In the genomic region with DNA sequence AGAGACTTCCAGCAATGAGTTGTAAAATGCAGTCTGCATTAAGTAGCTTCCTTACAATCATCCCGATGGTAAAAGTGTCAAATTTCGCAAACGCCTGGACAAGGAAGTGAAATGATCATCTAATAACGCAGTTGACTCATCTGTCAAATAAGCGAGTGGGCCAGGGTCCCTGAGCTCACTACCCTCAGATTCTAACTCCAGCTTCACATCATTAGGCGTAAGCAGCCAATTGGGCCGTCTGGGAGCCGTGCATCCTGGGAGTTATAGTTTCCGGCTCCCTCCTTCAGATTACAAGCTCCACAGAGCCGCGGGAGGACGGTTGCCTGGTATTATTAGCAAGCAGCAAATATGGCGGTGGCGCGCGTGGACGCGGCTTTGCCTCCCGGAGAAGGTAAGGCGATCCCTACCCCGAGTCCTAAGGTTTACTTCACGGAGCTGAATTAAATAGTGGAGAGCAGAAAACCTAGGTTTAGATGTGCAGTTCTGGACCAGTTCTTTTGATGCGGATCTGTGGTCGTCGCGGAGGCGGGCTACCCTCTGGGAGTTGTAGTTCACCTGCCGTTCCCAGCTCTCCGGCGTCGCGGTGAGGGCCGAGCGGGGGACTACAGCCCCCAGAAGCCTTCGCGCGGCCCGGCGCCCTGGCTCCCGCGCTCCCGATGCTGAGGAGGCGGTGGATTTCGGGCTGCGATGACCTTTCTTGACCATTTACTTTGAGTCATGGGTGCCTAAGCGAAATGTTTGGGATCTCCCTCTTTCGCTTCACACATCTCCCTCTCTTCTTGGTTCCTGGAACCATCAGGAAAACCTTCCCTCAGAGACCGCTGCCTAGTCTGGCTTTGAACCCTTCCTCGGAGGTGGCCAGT, we compare ENCODE assay signal across 8 cellular contexts. TPM values are rescaled to one million over a fixed set of nuclear protein-coding genes. Genes with fewer than 3 reads are reported as not detected.
A peak's percentile ranks its signal among the peaks of the same experiment; 100 is the strongest.
DNase-seq lines count a peak whose midpoint lies in the region; ATAC-seq, FAIRE-seq and TF ChIP-seq lines count a peak whose summit lies in the region.

A gene with protein sequence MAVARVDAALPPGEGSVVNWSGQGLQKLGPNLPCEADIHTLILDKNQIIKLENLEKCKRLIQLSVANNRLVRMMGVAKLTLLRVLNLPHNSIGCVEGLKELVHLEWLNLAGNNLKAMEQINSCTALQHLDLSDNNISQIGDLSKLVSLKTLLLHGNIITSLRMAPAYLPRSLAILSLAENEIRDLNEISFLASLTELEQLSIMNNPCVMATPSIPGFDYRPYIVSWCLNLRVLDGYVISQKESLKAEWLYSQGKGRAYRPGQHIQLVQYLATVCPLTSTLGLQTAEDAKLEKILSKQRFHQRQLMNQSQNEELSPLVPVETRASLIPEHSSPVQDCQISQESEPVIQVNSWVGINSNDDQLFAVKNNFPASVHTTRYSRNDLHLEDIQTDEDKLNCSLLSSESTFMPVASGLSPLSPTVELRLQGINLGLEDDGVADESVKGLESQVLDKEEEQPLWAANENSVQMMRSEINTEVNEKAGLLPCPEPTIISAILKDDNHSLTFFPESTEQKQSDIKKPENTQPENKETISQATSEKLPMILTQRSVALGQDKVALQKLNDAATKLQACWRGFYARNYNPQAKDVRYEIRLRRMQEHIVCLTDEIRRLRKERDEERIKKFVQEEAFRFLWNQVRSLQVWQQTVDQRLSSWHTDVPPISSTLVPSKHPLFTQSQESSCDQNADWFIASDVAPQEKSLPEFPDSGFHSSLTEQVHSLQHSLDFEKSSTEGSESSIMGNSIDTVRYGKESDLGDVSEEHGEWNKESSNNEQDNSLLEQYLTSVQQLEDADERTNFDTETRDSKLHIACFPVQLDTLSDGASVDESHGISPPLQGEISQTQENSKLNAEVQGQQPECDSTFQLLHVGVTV (plus strand): TSS at position 286 of the 863 bp plus-strand sequence. CDS start 63 bp downstream, at position 349.

- in situ Hi-C loops in HepG2 (cut with HindIII; ENCODE audit: extremely low pct_ligation_motif_present, low pct_unique_long_range_greater_than_20kb) = no loop called here

- no peak for TF ChIP-seq CTCF in HepG2 (CRISPR knock-in tag; IDR thresholded peaks at IDR 0.05)

- TF ChIP-seq EP300 in HepG2 (IDR thresholded peaks at IDR 0.05; ENCODE audit: low read depth in 2 of 2, low read length in 2 of 2) (no peak), HepG2 (CRISPR knock-in tag; IDR thresholded peaks at IDR 0.05; ENCODE audit: borderline replicate concordance) (no peak)

- ATAC-seq in GM19351 (IDR thresholded peaks at IDR 0.05; ENCODE audit: unreplicated experiment) = peak; percentile 83
- ATAC-seq in HG03521 (IDR thresholded peaks at IDR 0.05; ENCODE audit: unreplicated experiment) = peak; percentile 89
- ATAC-seq in HepG2 = peak; percentile 99

- no peak for TF ChIP-seq RAD21 in HepG2 (CRISPR knock-in tag; IDR thresholded peaks at IDR 0.05)

- H3K27ac ChIP-seq in BLaER1 = peak within 1 kb of the TSS; percentile 78
- peak within 1 kb of the TSS; percentile 18 for H3K27ac ChIP-seq in HepG2 (ENCODE audit: extremely low read length, insufficient read depth, low read length)

- intact Hi-C loops in HepG2 (cut with micrococcal nuclease; ENCODE audit: unreplicated experiment) = loop anchor here (2.0 to 5.0 kb wide), 2 partner anchors 38 to 53 kb away; a partner anchor contains a TSS

- no TSS peak for BruUV-seq in HepG2 (replicated peaks; lab: Mats Ljungman, UMichigan)

- H3K4me2 ChIP-seq in BLaER1 (peak within 1 kb of the TSS; percentile 74), HepG2 (ENCODE audit: low read depth, low read length) (peak within 1 kb of the TSS; percentile 78)

- no peaks in the 10 kb centered on the region for H3K27me3 ChIP-seq in BLaER1
- no peaks in the 10 kb centered on the region; a peak in 1 of 5 replicates for H3K27me3 ChIP-seq in HepG2 (ENCODE audit: control insufficient read depth in 1 of 2, insufficient read depth in 2 of 2, low read length in 2 of 2)

- POLR2A ChIA-PET in HepG2 (lab: Yijun Ruan, JAX) = interaction anchor here (0.9 to 1.8 kb wide), 7 partner anchors 9 to 151 kb away, joined by 3 to 15 read pairs (median 6); a partner anchor contains a TSS

- H4K20me1 ChIP-seq in BLaER1 (no peaks in the 10 kb centered on the region), HepG2 (ENCODE audit: insufficient read depth, low read length) (no peaks in the 10 kb centered on the region)

- peak; percentile 63 for FAIRE-seq in HepG2 (lab: Jason Lieb, UNC)

- CTCF ChIA-PET in HepG2 (lab: Yijun Ruan, JAX; ENCODE audit: low intra/inter-chr PET ratio, low total read pairs) = no interaction called here

- no peaks in the 10 kb centered on the region for H3K79me2 ChIP-seq in HepG2 (ENCODE audit: insufficient read depth, low read length)

- H3K9ac ChIP-seq in BLaER1 = peak within 1 kb of the TSS; percentile 83
- peak within 1 kb of the TSS; percentile 65 for H3K9ac ChIP-seq in HepG2 (ENCODE audit: insufficient read depth, low read depth, low read length)

- H3K4me1 ChIP-seq in BLaER1 (peaks cover 40% of the 10 kb centered on the region), HepG2 (ENCODE audit: insufficient read depth, low read length) (peaks cover 36% of the 10 kb centered on the region)

- DNase-seq in NCI-H748 (lab: John Stamatoyannopoulos, UW; ENCODE audit: unreplicated experiment) (peak; percentile 96), dermis blood vessel endothelial cell (peak; percentile 94), HepG2 (ENCODE audit: low spot score) (peak; percentile 87)
- peak; percentile 82 for DNase-seq in activated CD4-positive, alpha-beta T cell treated with anti-CD3 and anti-CD28 coated beads, Interleukin-2, amount 50 U/mL, for 1 hour
- DNase-seq in stimulated activated CD4-positive, alpha-beta T cell treated with anti-CD3 and anti-CD28 coated beads, Interleukin-4, amount 100 ng/mL, for 1 hour = peak; percentile 87

- peaks cover 27% of the 10 kb centered on the region for H3K36me3 ChIP-seq in BLaER1
- H3K36me3 ChIP-seq in HepG2 (replicated peaks in 1 of 2; ENCODE audit: control insufficient read depth in 1 of 2, insufficient read depth in 2 of 2, low read length in 2 of 2) = 0 out of 5 replicates have a peak, but pooled peaks cover 0 to 6% of the 10 kb centered on the region in 2 experiments

- H3K4me3 ChIP-seq in BLaER1 (peak within 1 kb of the TSS; percentile 80), HepG2 (replicated peaks in 1 of 3; ENCODE audit: insufficient read depth in 1 of 3, low read depth in 2 of 3, low read length in 3 of 3) (peak within 1 kb of the TSS; percentile 81 to 86 (median 82))

- peak within 1 kb of the TSS; percentile 98 for H2AFZ ChIP-seq in HepG2 (ENCODE audit: low read length)

- H3K9me3 ChIP-seq in BLaER1 (no peaks in the 10 kb centered on the region), HepG2 (ENCODE audit: low read length) (no peaks in the 10 kb centered on the region)

- TF ChIP-seq POLR2A in HepG2 (IDR thresholded peaks at IDR 0.05; ENCODE audit: insufficient read depth in 1 of 2, low read depth in 2 of 2, low read length in 2 of 2) = peak; percentile 24 to 41; a peak in 1 of 4 replicates

- 0% methylated on average over 25 of the region's 49 CpGs for WGBS in HepG2 (ENCODE audit: low lambda C conversion rate)

TF ChIP-seq in HepG2, 621 proteins besides CTCF, POLR2A, EP300 and RAD21 (continues in another document):
- TF ChIP-seq CCDC6 (CRISPR knock-in tag; IDR thresholded peaks at IDR 0.05) (peak; percentile 27; the same call in 1 of the 2 replicates), ZNF546 (CRISPR knock-in tag; conservative IDR thresholded peaks at IDR 0.05) (no peak), KAT7 (CRISPR knock-in tag; IDR thresholded peaks at IDR 0.05; ENCODE audit: borderline replicate concordance) (peak; percentile 54; the same call in 1 of the 2 replicates), PRMT3 (CRISPR knock-in tag; IDR thresholded peaks at IDR 0.05; ENCODE audit: borderline replicate concordance, low read depth) (no peak)
- TF ChIP-seq, protein P1, sequence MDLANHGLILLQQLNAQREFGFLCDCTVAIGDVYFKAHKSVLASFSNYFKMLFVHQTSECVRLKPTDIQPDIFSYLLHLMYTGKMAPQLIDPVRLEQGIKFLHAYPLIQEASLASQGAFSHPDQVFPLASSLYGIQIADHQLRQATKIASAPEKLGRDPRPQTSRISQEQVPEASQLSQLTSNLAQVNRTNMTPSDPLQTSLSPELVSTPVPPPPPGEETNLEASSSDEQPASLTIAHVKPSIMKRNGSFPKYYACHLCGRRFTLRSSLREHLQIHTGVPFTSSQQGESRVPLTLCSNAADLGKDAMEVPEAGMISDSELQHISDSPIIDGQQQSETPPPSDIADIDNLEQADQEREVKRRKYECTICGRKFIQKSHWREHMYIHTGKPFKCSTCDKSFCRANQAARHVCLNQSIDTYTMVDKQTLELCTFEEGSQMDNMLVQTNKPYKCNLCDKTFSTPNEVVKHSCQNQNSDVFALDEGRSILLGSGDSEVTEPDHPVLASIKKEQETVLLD (CRISPR knock-in tag; IDR thresholded peaks at IDR 0.05; ENCODE audit: low read depth) = 0 out of 2 replicates have a peak, but pooled peaks have one; percentile 37

RNA-seq across cellular contexts. Expression of the gene that starts here (rescaled TPM):
- 11.1 and 12.8 TPM in 2 replicates for total RNA-seq in dermis blood vessel endothelial cell
- total RNA-seq in HepG2 (2016; rRNA removed; fragmentation: Illumina TruSeq; extraction: Trizol) = 6.5 and 10.2 TPM in 2 replicates
- total RNA-seq in HepG2 (2016; cell fraction: cytosol; rRNA removed; fragmentation: Illumina TruSeq; extraction: Trizol; ENCODE audit: low read depth) = 0.88 and 0.91 TPM in 2 replicates
- total RNA-seq in HepG2 (2016; cell fraction: insoluble cytoplasmic fraction; rRNA removed; fragmentation: Illumina TruSeq; extraction: Trizol) = 6.7 and 10.1 TPM in 2 replicates
- 1.4 and 1.5 TPM in 2 replicates for total RNA-seq in HepG2 (2016; cell fraction: membrane; rRNA removed; fragmentation: Illumina TruSeq; extraction: Trizol)
- 6.3 and 6.4 TPM in 2 replicates for total RNA-seq in HepG2 (2016; cell fraction: nucleus; rRNA removed; fragmentation: Illumina TruSeq; extraction: Trizol)
- polyA plus RNA-seq in HepG2 (2011; rRNA removed) = 0.71 and 0.99 TPM in 2 replicates
- 0.43 and 0.78 TPM in 2 replicates for polyA plus RNA-seq in HepG2 (2011; cell fraction: cytosol; rRNA removed)
- polyA plus RNA-seq in HepG2 (2011; cell fraction: nucleus; rRNA removed) = 0.72 and 2.3 TPM in 2 replicates
- 1.4 and 1.8 TPM in 2 replicates for polyA plus RNA-seq in HepG2 (2012)
- polyA plus RNA-seq in HepG2 (2016; cell fraction: cytosol; fragmentation: Illumina TruSeq; extraction: Trizol; ENCODE audit: low read depth) = 0.03 and 0.05 TPM in 2 replicates
- polyA plus RNA-seq in HepG2 (2016; cell fraction: insoluble cytoplasmic fraction; fragmentation: Illumina TruSeq; extraction: Trizol; ENCODE audit: low read depth) = 2.2 and 2.4 TPM in 2 replicates
- polyA plus RNA-seq in HepG2 (2016; cell fraction: membrane; fragmentation: Illumina TruSeq; extraction: Trizol; ENCODE audit: low read depth) = 0.16 and 0.17 TPM in 2 replicates
- 3.7 and 4.7 TPM in 2 replicates for polyA plus RNA-seq in HepG2 (2016; cell fraction: nucleus; fragmentation: Illumina TruSeq; extraction: Trizol; ENCODE audit: insufficient read depth, low read depth)
- 1.5 and 7.8 TPM in 2 replicates for polyA minus RNA-seq in HepG2 (2011; rRNA and poly(A)+ RNA removed; ENCODE audit: low replicate concordance)
- 3.0 and 4.2 TPM in 2 replicates for polyA minus RNA-seq in HepG2 (2011; cell fraction: cytosol; rRNA and poly(A)+ RNA removed)
- polyA minus RNA-seq in HepG2 (2011; cell fraction: nucleus; rRNA and poly(A)+ RNA removed) = 5.2 and 6.5 TPM in 2 replicates

Comparison
In these comparisons a context has a peak if more than half of its experiments do, and no peak if none do; other contexts are left out.
1. Peak in every context shown above with its lines: DNase-seq, ATAC-seq, H3K4me3 ChIP-seq and H3K27ac ChIP-seq.